ENCODE assay signal across 18 cellular contexts in the genomic region with DNA sequence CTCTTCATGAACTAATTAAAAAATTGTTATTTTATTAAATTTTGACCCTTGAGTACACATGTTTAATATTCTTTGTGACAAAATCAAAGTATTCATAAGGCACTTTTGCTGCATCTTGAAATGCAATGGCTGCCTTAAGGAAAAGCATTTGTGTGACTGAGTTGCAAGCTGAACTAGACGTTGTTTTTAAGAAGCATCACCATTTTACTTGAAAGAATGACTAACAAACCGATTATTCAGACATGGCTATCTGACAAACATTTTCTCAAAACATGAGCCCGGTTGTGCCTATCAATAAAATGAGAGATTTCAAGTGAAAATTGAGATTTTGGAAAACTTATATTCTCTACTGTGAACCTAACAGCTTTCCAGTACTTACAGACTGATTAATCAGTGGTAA. TPM values are rescaled to one million over a fixed set of nuclear protein-coding genes. Genes with fewer than 3 reads are reported as not detected.
A peak's percentile ranks its signal among the peaks of the same experiment; 100 is the strongest.
DNase-seq lines count a peak whose midpoint lies in the region; ATAC-seq, FAIRE-seq and TF ChIP-seq lines count a peak whose summit lies in the region.
"Had no signal": no experiment of that assay in that cellular context is flagged by ENCODE, and none has a peak within 500 bp of the region (broad histone marks: within the 10 kb centered on the region; RNA-seq: fewer than 3 reads in every experiment).

No MANE protein-coding gene starts in this region.

- no peaks in the 10 kb centered on the region; a peak in 1 of 5 replicates for H3K27me3 ChIP-seq in HepG2 (ENCODE audit: control insufficient read depth in 1 of 2, insufficient read depth in 2 of 2, low read length in 2 of 2)
- H3K27me3 ChIP-seq in right lobe of liver = no peaks in the 10 kb centered on the region
- H3K27me3 ChIP-seq: BLaER1 treated with 17β-estradiol and CSF1 and Interleukin-3, amounts not matched to agents 10 nM and 100 nM; tibial artery had no signal

- BruUV-seq in HepG2 (replicated peaks; lab: Mats Ljungman, UMichigan) = no TSS peak

- H3K9me3 ChIP-seq in HepG2 (ENCODE audit: low read length) (no peaks in the 10 kb centered on the region), right lobe of liver (no peaks in the 10 kb centered on the region)
- H3K9me3 ChIP-seq: tibial artery had no signal

- H3K4me2 ChIP-seq in HepG2 (ENCODE audit: low read depth, low read length) = 0 out of 2 replicates have a peak overlapping the region, but pooled peaks have one; percentile 99

- H2AFZ ChIP-seq in HepG2 (ENCODE audit: low read length) = no peak overlapping the region

- TF ChIP-seq EP300 in HepG2 (IDR thresholded peaks at IDR 0.05; ENCODE audit: low read depth in 2 of 2, low read length in 2 of 2) (no peak), HepG2 (CRISPR knock-in tag; IDR thresholded peaks at IDR 0.05; ENCODE audit: borderline replicate concordance) (no peak)

- WGBS in HepG2 (ENCODE audit: low lambda C conversion rate) = 98% methylated on average over 3 of the region's 3 CpGs
- 55% methylated on average over 3 of the region's 3 CpGs for WGBS in right lobe of liver (ENCODE audit: insufficient coverage, low coverage, low lambda C conversion rate, missing lambda C conversion rate)

- no peaks in the 10 kb centered on the region for H4K20me1 ChIP-seq in HepG2 (ENCODE audit: insufficient read depth, low read length)
- H4K20me1 ChIP-seq: BLaER1 treated with 17β-estradiol and CSF1 and Interleukin-3, amounts not matched to agents 10 nM and 100 nM had no signal

- H3K27ac ChIP-seq in HepG2 (ENCODE audit: extremely low read length, insufficient read depth, low read length) (no peak overlapping the region), right lobe of liver (no peak overlapping the region)
- H3K27ac ChIP-seq: BLaER1 treated with 17β-estradiol and CSF1 and Interleukin-3, amounts not matched to agents 10 nM and 100 nM; tibial artery had no signal

- H3K36me3 ChIP-seq in HepG2 (replicated peaks in 1 of 2; ENCODE audit: control insufficient read depth in 1 of 2, insufficient read depth in 2 of 2, low read length in 2 of 2) = peaks cover 6 to 29% of the 10 kb centered on the region in 2 experiments
- peaks cover 0 to 31% (median 12%) of the 10 kb centered on the region in 4 donors for H3K36me3 ChIP-seq in right lobe of liver

- intact Hi-C loops in HepG2 (cut with micrococcal nuclease; ENCODE audit: unreplicated experiment) (no loop called here), right lobe of liver (cut with DNase I) (no loop called here)

- CTCF ChIA-PET in HepG2 (lab: Yijun Ruan, JAX; ENCODE audit: low intra/inter-chr PET ratio, low total read pairs) = no interaction called here

- H3K9ac ChIP-seq in HepG2 (ENCODE audit: insufficient read depth, low read depth, low read length) = no peak overlapping the region
- H3K9ac ChIP-seq: BLaER1 treated with 17β-estradiol and CSF1 and Interleukin-3, amounts not matched to agents 10 nM and 100 nM had no signal

- TF ChIP-seq CTCF in HepG2 (CRISPR knock-in tag; IDR thresholded peaks at IDR 0.05) = no peak
- TF ChIP-seq CTCF in right lobe of liver (IDR thresholded peaks at IDR 0.05) = no peak
- TF ChIP-seq CTCF in fibroblast of pulmonary artery (IDR thresholded peaks at IDR 0.05; ENCODE audit: low read length, missing control alignments) = no peak

- no peak for TF ChIP-seq RAD21 in HepG2 (CRISPR knock-in tag; IDR thresholded peaks at IDR 0.05)

- peak; percentile 12 for FAIRE-seq in HepG2 (lab: Jason Lieb, UNC)
- FAIRE-seq: endometrium, H1 had no signal

- ATAC-seq in HepG2 (no peak), right lobe of liver (no peak), GM21737 (IDR thresholded peaks at IDR 0.05; ENCODE audit: unreplicated experiment) (no peak)

- no peak for DNase-seq in HepG2 (ENCODE audit: low spot score)
- DNase-seq in right lobe of liver = no peak
- peak; percentile 61 for DNase-seq in RKO (ENCODE audit: low spot score)
- peak; percentile 13 for DNase-seq in fibroblast of pulmonary artery (ENCODE audit: low read depth)
- no peak for DNase-seq in AML-193 (lab: John Stamatoyannopoulos, UW)
- no peak for DNase-seq in ureter (ENCODE audit: low spot score)
- DNase-seq in NCI-H2029 (lab: John Stamatoyannopoulos, UW) = no peak
- DNase-seq: activated gamma-delta T cell treated with Interleukin-2 at 50 U/mL for 16 hours, GDM1, glutamatergic neuron, kidney glomerular epithelial cell, NCI-H1417 treated with DMSO at 0.1 percent for 48 hours, OCI-M1, tibial artery had no signal

- POLR2A ChIA-PET in HepG2 (lab: Yijun Ruan, JAX) = no interaction called here

- no peak for TF ChIP-seq POLR2A in HepG2 (IDR thresholded peaks at IDR 0.05; ENCODE audit: insufficient read depth in 1 of 2, low read depth in 2 of 2, low read length in 2 of 2)
- TF ChIP-seq POLR2A in right lobe of liver (IDR thresholded peaks at IDR 0.05) = no peak

- in situ Hi-C loops in HepG2 (cut with HindIII; ENCODE audit: extremely low pct_ligation_motif_present, low pct_unique_long_range_greater_than_20kb) = no loop called here

- H3K4me1 ChIP-seq in HepG2 (ENCODE audit: insufficient read depth, low read length) = peaks cover 30% of the 10 kb centered on the region
- H3K4me1 ChIP-seq in right lobe of liver = peaks cover 0 to 12% (median 2%) of the 10 kb centered on the region in 4 donors

- peaks cover 33% of the 10 kb centered on the region for H3K79me2 ChIP-seq in HepG2 (ENCODE audit: insufficient read depth, low read length)

- no peak overlapping the region for H3K4me3 ChIP-seq in HepG2 (replicated peaks in 1 of 3; ENCODE audit: insufficient read depth in 1 of 3, low read depth in 2 of 3, low read length in 3 of 3)
- no peak overlapping the region for H3K4me3 ChIP-seq in right lobe of liver
- no peak overlapping the region for H3K4me3 ChIP-seq in fibroblast of pulmonary artery (replicated peaks; ENCODE audit: low read depth, low read length)
- H3K4me3 ChIP-seq: BLaER1 treated with 17β-estradiol and CSF1 and Interleukin-3, amounts not matched to agents 10 nM and 100 nM; tibial artery had no signal

TF ChIP-seq in HepG2, 621 proteins besides CTCF, POLR2A, EP300 and RAD21:
- TF ChIP-seq ZNF781 (CRISPR knock-in tag; IDR thresholded peaks at IDR 0.05; ENCODE audit: borderline replicate concordance, not compliant biosample characterization) (no peak), ZNF605 (CRISPR knock-in tag; IDR thresholded peaks at IDR 0.05) (no peak)
- TF ChIP-seq, protein P1, sequence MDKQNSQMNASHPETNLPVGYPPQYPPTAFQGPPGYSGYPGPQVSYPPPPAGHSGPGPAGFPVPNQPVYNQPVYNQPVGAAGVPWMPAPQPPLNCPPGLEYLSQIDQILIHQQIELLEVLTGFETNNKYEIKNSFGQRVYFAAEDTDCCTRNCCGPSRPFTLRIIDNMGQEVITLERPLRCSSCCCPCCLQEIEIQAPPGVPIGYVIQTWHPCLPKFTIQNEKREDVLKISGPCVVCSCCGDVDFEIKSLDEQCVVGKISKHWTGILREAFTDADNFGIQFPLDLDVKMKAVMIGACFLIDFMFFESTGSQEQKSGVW (CRISPR knock-in tag; IDR thresholded peaks at IDR 0.05; ENCODE audit: borderline replicate concordance) = no peak
- TF ChIP-seq, protein P2, sequence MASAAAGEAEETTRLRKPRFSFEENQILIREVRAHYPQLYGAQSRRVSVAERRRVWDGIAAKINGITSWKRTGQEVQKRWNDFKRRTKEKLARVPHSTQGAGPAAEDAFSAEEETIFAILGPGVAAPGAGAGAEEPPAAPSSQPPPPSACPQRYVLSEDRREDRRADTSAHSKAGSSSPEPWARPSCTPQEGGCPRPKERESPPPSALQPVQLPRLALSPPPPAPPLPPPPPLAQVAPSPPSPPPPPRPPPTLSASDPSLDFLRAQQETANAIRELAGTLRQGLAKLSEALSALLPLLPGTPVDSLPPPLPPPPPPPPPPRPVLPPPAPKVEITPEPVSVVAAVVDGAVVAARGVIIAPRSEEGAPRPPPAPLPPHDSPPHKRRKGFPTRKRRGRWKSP (CRISPR knock-in tag; IDR thresholded peaks at IDR 0.05) = no peak
- TF ChIP-seq, protein P3, sequence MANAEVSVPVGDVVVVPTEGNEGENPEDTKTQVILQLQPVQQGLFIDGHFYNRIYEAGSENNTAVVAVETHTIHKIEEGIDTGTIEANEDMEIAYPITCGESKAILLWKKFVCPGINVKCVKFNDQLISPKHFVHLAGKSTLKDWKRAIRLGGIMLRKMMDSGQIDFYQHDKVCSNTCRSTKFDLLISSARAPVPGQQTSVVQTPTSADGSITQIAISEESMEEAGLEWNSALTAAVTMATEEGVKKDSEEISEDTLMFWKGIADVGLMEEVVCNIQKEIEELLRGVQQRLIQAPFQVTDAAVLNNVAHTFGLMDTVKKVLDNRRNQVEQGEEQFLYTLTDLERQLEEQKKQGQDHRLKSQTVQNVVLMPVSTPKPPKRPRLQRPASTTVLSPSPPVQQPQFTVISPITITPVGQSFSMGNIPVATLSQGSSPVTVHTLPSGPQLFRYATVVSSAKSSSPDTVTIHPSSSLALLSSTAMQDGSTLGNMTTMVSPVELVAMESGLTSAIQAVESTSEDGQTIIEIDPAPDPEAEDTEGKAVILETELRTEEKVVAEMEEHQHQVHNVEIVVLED (CRISPR knock-in tag; IDR thresholded peaks at IDR 0.05; ENCODE audit: borderline replicate concordance) = no peak
TF ChIP-seq in HepG2: peak in this region for 0.

RNA-seq across cellular contexts. Expression of a gene that starts 2.8 kb away (rescaled TPM):
- 49.0 and 65.8 TPM in 2 replicates for total RNA-seq in HepG2 (2016; rRNA removed; fragmentation: Illumina TruSeq; extraction: Trizol)
- total RNA-seq in HepG2 (2016; cell fraction: cytosol; rRNA removed; fragmentation: Illumina TruSeq; extraction: Trizol; ENCODE audit: low read depth) = 38.0 and 42.3 TPM in 2 replicates
- 50.2 and 66.0 TPM in 2 replicates for total RNA-seq in HepG2 (2016; cell fraction: insoluble cytoplasmic fraction; rRNA removed; fragmentation: Illumina TruSeq; extraction: Trizol)
- total RNA-seq in HepG2 (2016; cell fraction: membrane; rRNA removed; fragmentation: Illumina TruSeq; extraction: Trizol) = 58.7 and 63.9 TPM in 2 replicates
- total RNA-seq in HepG2 (2016; cell fraction: nucleus; rRNA removed; fragmentation: Illumina TruSeq; extraction: Trizol) = 49.7 and 60.7 TPM in 2 replicates
- polyA plus RNA-seq in HepG2 (2011; rRNA removed) = 22.5 and 26.8 TPM in 2 replicates
- 9.9 and 11.6 TPM in 2 replicates for polyA plus RNA-seq in HepG2 (2011; cell fraction: cytosol; rRNA removed)
- 17.0 and 21.1 TPM in 2 replicates for polyA plus RNA-seq in HepG2 (2011; cell fraction: nucleus; rRNA removed)
- 21.1 and 34.2 TPM in 2 replicates for polyA plus RNA-seq in HepG2 (2012)
- 55.9 and 64.3 TPM in 2 replicates for polyA plus RNA-seq in HepG2 (2016; cell fraction: cytosol; fragmentation: Illumina TruSeq; extraction: Trizol; ENCODE audit: low read depth)
- polyA plus RNA-seq in HepG2 (2016; cell fraction: insoluble cytoplasmic fraction; fragmentation: Illumina TruSeq; extraction: Trizol; ENCODE audit: low read depth) = 55.7 and 56.0 TPM in 2 replicates
- 58.8 and 59.6 TPM in 2 replicates for polyA plus RNA-seq in HepG2 (2016; cell fraction: membrane; fragmentation: Illumina TruSeq; extraction: Trizol; ENCODE audit: low read depth)
- 62.4 and 66.5 TPM in 2 replicates for polyA plus RNA-seq in HepG2 (2016; cell fraction: nucleus; fragmentation: Illumina TruSeq; extraction: Trizol; ENCODE audit: insufficient read depth, low read depth)
- 4.6 and 5.0 TPM in 2 replicates for polyA minus RNA-seq in HepG2 (2011; rRNA and poly(A)+ RNA removed; ENCODE audit: low replicate concordance)
- polyA minus RNA-seq in HepG2 (2011; cell fraction: cytosol; rRNA and poly(A)+ RNA removed) = 6.8 and 8.4 TPM in 2 replicates
- 46.5 and 59.9 TPM in 2 replicates for polyA minus RNA-seq in HepG2 (2011; cell fraction: nucleus; rRNA and poly(A)+ RNA removed)
- total RNA-seq in right lobe of liver = 10 to 100 TPM; 10.9 to 21.6 (median 16.5) TPM
- total RNA-seq in ureter = 23.8 TPM

Comparison
In these comparisons a context has a peak if more than half of its experiments do, and no peak if none do; other contexts are left out.
1. DNase-seq: peak in RKO (single experiment) and fibroblast of pulmonary artery (single experiment); none in HepG2 (single experiment), right lobe of liver (0 of 3), AML-193 (0 of 2), ureter (single experiment) and NCI-H2029 (single experiment).